In the genomic region with DNA sequence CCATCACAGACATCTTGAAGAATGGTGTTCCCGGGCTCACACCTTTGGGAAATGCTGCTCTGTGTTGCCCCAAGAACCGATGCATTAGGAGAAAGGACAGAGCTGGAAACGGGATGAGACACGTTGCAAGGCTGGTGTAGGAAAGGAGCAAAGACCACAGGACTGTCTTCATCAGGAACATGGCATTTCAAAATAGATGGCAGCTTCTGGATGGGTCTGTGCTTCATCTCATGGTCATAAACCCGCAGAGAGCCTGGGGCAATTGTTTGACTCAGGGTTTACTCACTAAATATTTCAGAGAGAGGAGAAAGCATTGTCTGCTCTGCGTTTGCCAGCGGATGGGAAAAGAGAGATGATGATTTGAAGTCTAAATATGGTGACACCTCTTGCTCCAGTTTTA, we compare ENCODE assay signal across 13 cellular contexts.
A peak's percentile ranks its signal among the peaks of the same experiment; 100 is the strongest.
DNase-seq lines count a peak whose midpoint lies in the region; ATAC-seq and TF ChIP-seq lines count a peak whose summit lies in the region.
"Had no signal": no experiment of that assay in that cellular context is flagged by ENCODE, and none has a peak within 500 bp of the region (broad histone marks: within the 10 kb centered on the region; RNA-seq: fewer than 3 reads in every experiment).

No MANE protein-coding gene starts in this region.

- DNase-seq in AG09309 (ENCODE audit: low read depth), result peak; percentile 76
- DNase-seq in HS-5 (ENCODE audit: low read depth), result peak; percentile 86
- peak; percentile 60 for DNase-seq in amniotic epithelial cell (ENCODE audit: low read depth)
- peak; percentile 63 for DNase-seq in hepatic stellate cell (ENCODE audit: low spot score)
- DNase-seq in OCI-M1 (lab: John Stamatoyannopoulos, UW), result no peak
- DNase-seq in mucosa of gallbladder (ENCODE audit: low spot score), result no peak
- DNase-seq: activated CD4-positive, alpha-beta T cell treated with anti-CD3 and anti-CD28 coated beads, Interleukin-2, amount 50 U/mL, for 4 hours; DMS53; NCI-H1417 treated with DMSO at 0.1 percent for 48 hours had no signal

- no peak for TF ChIP-seq CTCF in AG09309 (IDR thresholded peaks at IDR 0.05; ENCODE audit: control insufficient read depth, insufficient read depth, low read depth, low read length, missing control alignments)

- no peak for ATAC-seq in HG03095 (IDR thresholded peaks at IDR 0.05; ENCODE audit: unreplicated experiment)
- ATAC-seq in HG02798 (IDR thresholded peaks at IDR 0.05; ENCODE audit: poor library complexity, unreplicated experiment), result no peak

- H3K4me3 ChIP-seq in AG09309 (ENCODE audit: control insufficient read depth, low read depth, low read length), result no peak overlapping the region
- H3K4me3 ChIP-seq: BLaER1, thoracic aorta had no signal

Comparison
In these comparisons a context has a peak if more than half of its experiments do, and no peak if none do; other contexts are left out.
1. DNase-seq: peak in AG09309 (single experiment), HS-5 (single experiment), amniotic epithelial cell (single experiment) and hepatic stellate cell (single experiment); none in OCI-M1 (single experiment) and mucosa of gallbladder (single experiment).